Comparison of ENCODE assay signal across 26 cellular contexts in genomic region chr11:44562836-44563460, GRCh38. TPM values are rescaled to one million over a fixed set of nuclear protein-coding genes. Genes with fewer than 3 reads are reported as not detected.
DNase-seq lines count a peak whose midpoint lies in the region; ATAC-seq and TF ChIP-seq lines count a peak whose summit lies in the region.
"Had no signal": no experiment of that assay in that cellular context is flagged by ENCODE, and none has a peak within 500 bp of the region (broad histone marks: within the 10 kb centered on the region; RNA-seq: fewer than 3 reads in every experiment).

No MANE protein-coding gene starts in this region.

- H3K27ac Mint-ChIP-seq in CD4-positive, alpha-beta T cell, result no peak overlapping the region
- H3K27ac Mint-ChIP-seq in activated T-cell treated with anti-CD3 and anti-CD28 coated beads, Interleukin-2, amount 50 U/mL, for 24 hours, result no peak overlapping the region
- H3K27ac Mint-ChIP-seq: activated CD4-positive, alpha-beta memory T cell treated with anti-CD3 and anti-CD28 coated beads, Interleukin-2, amount 10 ng/mL, durations not matched to agents 7 days and 5 days; activated naive CD8-positive, alpha-beta T cell treated with anti-CD3 and anti-CD28 coated beads, Interleukin-2, amount 10 ng/mL, durations not matched to agents 7 days and 5 days; memory B cell; WTC11 had no signal

- H3K4me1 ChIP-seq in RWPE2 (ENCODE audit: insufficient read depth, poor library complexity, severe bottlenecking), result peaks cover 40% of the 10 kb centered on the region
- peaks cover 8% of the 10 kb centered on the region for H3K4me1 ChIP-seq in prostate gland (replicated peaks)

- TF ChIP-seq CTCF in CD4-positive, alpha-beta T cell (IDR thresholded peaks at IDR 0.05), result no peak
- TF ChIP-seq CTCF in RWPE2 (IDR thresholded peaks at IDR 0.05; ENCODE audit: poor library complexity, severe bottlenecking) (no peak), prostate gland (IDR thresholded peaks at IDR 0.05) (no peak)

- H3K27me3 Mint-ChIP-seq in CD4-positive, alpha-beta T cell, result no peaks in the 10 kb centered on the region
- no peaks in the 10 kb centered on the region for H3K27me3 Mint-ChIP-seq in activated T-cell treated with anti-CD3 and anti-CD28 coated beads, Interleukin-2, amount 50 U/mL, for 24 hours
- H3K27me3 Mint-ChIP-seq: activated CD4-positive, alpha-beta memory T cell treated with anti-CD3 and anti-CD28 coated beads, Interleukin-2, amount 10 ng/mL, durations not matched to agents 7 days and 5 days; activated naive CD8-positive, alpha-beta T cell treated with anti-CD3 and anti-CD28 coated beads, Interleukin-2, amount 10 ng/mL, durations not matched to agents 7 days and 5 days; memory B cell; natural killer cell treated with Interleukin-12 subunit alpha and Interleukin-12 subunit beta and Interleukin-15 and Interleukin-18, amount 100 ng/mL, for 72 hours had no signal

- POLR2A ChIA-PET in CD4-positive, alpha-beta T cell (lab: Charles Lee), result interaction anchor here (3.5 kb wide), 1 partner anchor 12 kb away, joined by 19 read pairs; no protein-coding TSS in a partner anchor

- no peaks in the 10 kb centered on the region for H3K9me3 Mint-ChIP-seq in CD4-positive, alpha-beta T cell
- H3K9me3 Mint-ChIP-seq in activated T-cell treated with anti-CD3 and anti-CD28 coated beads, Interleukin-2, amount 50 U/mL, for 24 hours, result no peaks in the 10 kb centered on the region
- H3K9me3 Mint-ChIP-seq: activated CD4-positive, alpha-beta memory T cell treated with anti-CD3 and anti-CD28 coated beads, Interleukin-2, amount 10 ng/mL, durations not matched to agents 7 days and 5 days; activated naive CD8-positive, alpha-beta T cell treated with anti-CD3 and anti-CD28 coated beads, Interleukin-2, amount 10 ng/mL, durations not matched to agents 7 days and 5 days; activated T-cell treated with anti-CD3 and anti-CD28 coated beads, Interleukin-2, amount 50 U/mL, for 4 hours; memory B cell; natural killer cell treated with Interleukin-12 subunit alpha and Interleukin-12 subunit beta and Interleukin-15 and Interleukin-18, amount 100 ng/mL, for 72 hours; WTC11 had no signal

- intact Hi-C loops in CD4-positive, alpha-beta T cell (cut with DNase I, micrococcal nuclease), result loop anchor here in 1 of 2 experiments (10.0 kb wide), 1 partner anchor 792 kb away; no protein-coding TSS in a partner anchor
- intact Hi-C loops in prostate gland (cut with DNase I), result loop anchor here (10.0 kb wide), 1 partner anchor 162 kb away; the partner anchor contains the start of gene TSPAN18

- peaks cover 65% of the 10 kb centered on the region for H3K4me1 Mint-ChIP-seq in CD4-positive, alpha-beta T cell (ENCODE audit: low read depth)
- H3K4me1 Mint-ChIP-seq in activated T-cell treated with anti-CD3 and anti-CD28 coated beads, Interleukin-2, amount 50 U/mL, for 24 hours (ENCODE audit: low read depth), result peaks cover 44% of the 10 kb centered on the region

- CTCF ChIA-PET in CD4-positive, alpha-beta T cell (lab: Charles Lee), result interaction anchor here (13.1 kb wide), 1 partner anchor 54 kb away, joined by 168 read pairs; no protein-coding TSS in a partner anchor

- H3K27ac ChIP-seq in CD4-positive, alpha-beta T cell (ENCODE audit: low read depth, low read length), result no peak overlapping the region
- H3K27ac ChIP-seq in RWPE2 (ENCODE audit: poor library complexity, severe bottlenecking) (peak overlapping the region; percentile 96), prostate gland (peak overlapping the region; percentile 96 to 99)
- H3K27ac ChIP-seq: C4-2B had no signal

- H3K4me3 Mint-ChIP-seq in CD4-positive, alpha-beta T cell, result peak overlapping the region; percentile 95
- H3K4me3 Mint-ChIP-seq in activated T-cell treated with anti-CD3 and anti-CD28 coated beads, Interleukin-2, amount 50 U/mL, for 24 hours, result no peak overlapping the region
- H3K4me3 Mint-ChIP-seq: activated CD4-positive, alpha-beta memory T cell treated with anti-CD3 and anti-CD28 coated beads, Interleukin-2, amount 10 ng/mL, durations not matched to agents 7 days and 5 days; activated naive CD8-positive, alpha-beta T cell treated with anti-CD3 and anti-CD28 coated beads, Interleukin-2, amount 10 ng/mL, durations not matched to agents 7 days and 5 days; WTC11 had no signal

- TF ChIP-seq POLR2A in erythroblast (IDR thresholded peaks at IDR 0.05; ENCODE audit: low read length) (no peak), prostate gland (IDR thresholded peaks at IDR 0.05) (no peak)

- 83% methylated on average over 5 of the region's 5 CpGs for WGBS in prostate gland

- no peak for ATAC-seq in CD4-positive, alpha-beta T cell (ENCODE audit: poor library complexity)
- ATAC-seq in RWPE2 (ENCODE audit: low read depth) (no peak), HG02759 (IDR thresholded peaks at IDR 0.05; ENCODE audit: unreplicated experiment) (no peak)
- ATAC-seq: activated T-cell treated with anti-CD3 and anti-CD28 coated beads, Interleukin-2, amount 50 U/mL, for 4 hours; natural killer cell treated with Interleukin-12 subunit alpha and Interleukin-12 subunit beta and Interleukin-15 and Interleukin-18, amount 100 ng/mL, for 72 hours; WTC11 had no signal

- H3K4me3 ChIP-seq in RWPE2 (ENCODE audit: severe bottlenecking), result no peak overlapping the region
- no peak overlapping the region for H3K4me3 ChIP-seq in prostate gland

- no peaks in the 10 kb centered on the region for H3K9me3 ChIP-seq in CD4-positive, alpha-beta T cell (ENCODE audit: control insufficient read depth, low read length)
- H3K9me3 ChIP-seq in RWPE2 (ENCODE audit: severe bottlenecking), result no peaks in the 10 kb centered on the region
- no peaks in the 10 kb centered on the region for H3K9me3 ChIP-seq in prostate gland

- H3K36me3 ChIP-seq in RWPE2 (ENCODE audit: low read depth) (no peaks in the 10 kb centered on the region), prostate gland (no peaks in the 10 kb centered on the region)

- H3K36me3 Mint-ChIP-seq in CD4-positive, alpha-beta T cell (ENCODE audit: low read depth), result no peaks in the 10 kb centered on the region
- peaks cover 25% of the 10 kb centered on the region for H3K36me3 Mint-ChIP-seq in activated T-cell treated with anti-CD3 and anti-CD28 coated beads, Interleukin-2, amount 50 U/mL, for 24 hours (ENCODE audit: low read depth)
- H3K36me3 Mint-ChIP-seq: natural killer cell treated with Interleukin-12 subunit alpha and Interleukin-12 subunit beta and Interleukin-15 and Interleukin-18, amount 100 ng/mL, for 72 hours; WTC11 had no signal

- no peak for DNase-seq in CD4-positive, alpha-beta T cell
- DNase-seq in RWPE2 (ENCODE audit: low spot score), result peak; percentile 32
- DNase-seq in erythroblast (lab: John Stamatoyannopoulos, UW), result peak; percentile 56 to 82
- DNase-seq in prostate gland (ENCODE audit: low spot score), result no peak
- no peak for DNase-seq in amygdala (lab: John Stamatoyannopoulos, UW)
- DNase-seq in activated T-cell treated with anti-CD3 and anti-CD28 coated beads, Interleukin-2, amount 50 U/mL, for 24 hours, result no peak
- no peak for DNase-seq in NOMO-1 treated with DMSO at 0.1 percent for 48 hours (lab: John Stamatoyannopoulos, UW; ENCODE audit: unreplicated experiment)
- DNase-seq: ACHN; activated CD4-positive, alpha-beta memory T cell treated with anti-CD3 and anti-CD28 coated beads, Interleukin-2, amount 10 ng/mL, durations not matched to agents 7 days and 5 days; activated naive CD8-positive, alpha-beta T cell treated with anti-CD3 and anti-CD28 coated beads, Interleukin-2, amount 10 ng/mL, durations not matched to agents 7 days and 5 days; activated T-cell treated with anti-CD3 and anti-CD28 coated beads, Interleukin-2, amount 50 U/mL, for 4 hours; DND-41; hypothalamus; kidney; NCI-H2107; NCI-H510A treated with DMSO at 0.1 percent for 48 hours; OCI-M1; SIG-M5; stimulated activated CD4-positive, alpha-beta T cell treated with anti-CD3 and anti-CD28 coated beads, Interleukin-4, amount 100 ng/mL, for 4 hours; substantia nigra; T-helper 2 cell had no signal

- H3K27me3 ChIP-seq in CD4-positive, alpha-beta T cell (ENCODE audit: control insufficient read depth, insufficient read depth, low read length), result no peaks in the 10 kb centered on the region
- H3K27me3 ChIP-seq in RWPE2 (ENCODE audit: insufficient read depth, poor library complexity, severe bottlenecking) (no peaks in the 10 kb centered on the region), prostate gland (replicated peaks; ENCODE audit: insufficient read depth) (no peaks in the 10 kb centered on the region)

RNA-seq across cellular contexts. Expression of gene CD82, which starts 2.5 kb away (rescaled TPM):
- 10 to 100 TPM; 33.8 to 37.3 TPM for total RNA-seq in CD4-positive, alpha-beta T cell
- 10 to 100 TPM; 35.1 to 54.6 TPM for total RNA-seq in prostate gland

Comparison
In these comparisons a context has a peak if more than half of its experiments do, and no peak if none do; other contexts are left out.
1. DNase-seq: peak in RWPE2 (single experiment) and erythroblast (2 of 2); none in CD4-positive, alpha-beta T cell (0 of 10), prostate gland (single experiment), amygdala (0 of 56), activated T-cell treated with anti-CD3 and anti-CD28 coated beads, Interleukin-2, amount 50 U/mL, for 24 hours (single experiment) and NOMO-1 treated with DMSO at 0.1 percent for 48 hours (single experiment).